8 cellular contexts compared by ENCODE assay signal in the genomic region with DNA sequence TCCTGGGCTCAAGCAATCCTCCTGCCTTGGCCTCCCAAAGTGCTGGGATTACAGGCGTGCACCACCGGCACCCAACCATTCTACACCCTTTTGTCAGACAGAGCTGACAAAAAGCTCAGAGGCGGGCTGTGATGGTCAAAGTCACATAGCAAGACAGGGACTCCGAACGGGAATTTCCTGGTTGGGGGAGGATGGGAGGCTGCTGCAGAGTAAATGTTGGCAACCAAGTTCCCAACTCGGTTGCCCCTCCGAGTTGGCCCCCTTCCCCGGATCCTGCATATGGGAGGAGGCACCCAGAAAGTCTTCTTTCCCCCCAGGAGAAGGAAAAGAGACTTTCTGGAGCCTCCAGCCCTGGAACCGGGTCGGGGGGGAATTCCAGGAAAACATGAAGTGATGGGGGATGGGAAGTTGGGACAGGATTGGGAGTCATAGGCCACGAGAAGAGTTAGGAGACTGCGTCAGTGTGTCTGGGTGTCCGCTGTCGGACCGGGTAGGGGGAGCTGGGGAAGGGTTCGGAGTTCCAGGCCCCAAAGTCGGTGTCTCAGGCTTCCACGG. TPM values are rescaled to one million over a fixed set of nuclear protein-coding genes. Genes with fewer than 3 reads are reported as not detected.
DNase-seq lines count a peak whose midpoint lies in the region; ATAC-seq and TF ChIP-seq lines count a peak whose summit lies in the region.

No MANE protein-coding gene starts in this region.

- intact Hi-C loops in activated T-helper 1 cell treated with anti-CD3 and anti-CD28 coated beads, Interleukin-12 subunit alpha, Interleukin-12 subunit beta, Interleukin-2, Interleukin-4 antibody, amounts not matched to agents 30 ng/mL and 10 ng/mL and 1 ng/mL, durations not matched to agents 14 hours and 24 hours and 36 hours (cut with micrococcal nuclease): loop anchor here (1.0 to 5.0 kb wide), 10 partner anchors 22 to 646 kb away; a partner anchor contains a TSS
- intact Hi-C loops in left ventricle myocardium inferior (cut with micrococcal nuclease): no loop called here

- H3K4me3 Mint-ChIP-seq in activated T-helper 1 cell treated with anti-CD3 and anti-CD28 coated beads, Interleukin-12 subunit alpha, Interleukin-12 subunit beta, Interleukin-2, Interleukin-4 antibody, amounts not matched to agents 30 ng/mL and 10 ng/mL and 1 ng/mL, durations not matched to agents 14 hours and 24 hours and 36 hours: peak overlapping the region; percentile 83

- no peaks in the 10 kb centered on the region for H3K9me3 ChIP-seq in left ventricle myocardium inferior (replicated peaks)

- H3K9me3 Mint-ChIP-seq in activated T-helper 1 cell treated with anti-CD3 and anti-CD28 coated beads, Interleukin-12 subunit alpha, Interleukin-12 subunit beta, Interleukin-2, Interleukin-4 antibody, amounts not matched to agents 30 ng/mL and 10 ng/mL and 1 ng/mL, durations not matched to agents 14 hours and 24 hours and 36 hours: no peaks in the 10 kb centered on the region

- TF ChIP-seq CTCF in GM06990 (IDR thresholded peaks at IDR 0.05; ENCODE audit: insufficient read depth, low read length, poor library complexity, severe bottlenecking): no peak
- TF ChIP-seq CTCF in left ventricle myocardium inferior (IDR thresholded peaks at IDR 0.05; ENCODE audit: borderline replicate concordance): no peak

- H3K27me3 Mint-ChIP-seq in activated T-helper 1 cell treated with anti-CD3 and anti-CD28 coated beads, Interleukin-12 subunit alpha, Interleukin-12 subunit beta, Interleukin-2, Interleukin-4 antibody, amounts not matched to agents 30 ng/mL and 10 ng/mL and 1 ng/mL, durations not matched to agents 14 hours and 24 hours and 36 hours (ENCODE audit: insufficient read depth): peaks cover 6% of the 10 kb centered on the region

- H3K27ac Mint-ChIP-seq in activated T-helper 1 cell treated with anti-CD3 and anti-CD28 coated beads, Interleukin-12 subunit alpha, Interleukin-12 subunit beta, Interleukin-2, Interleukin-4 antibody, amounts not matched to agents 30 ng/mL and 10 ng/mL and 1 ng/mL, durations not matched to agents 14 hours and 24 hours and 36 hours: no peak overlapping the region

- no peak for ATAC-seq in GM19328 (IDR thresholded peaks at IDR 0.05; ENCODE audit: unreplicated experiment)
- ATAC-seq in GM19023 (IDR thresholded peaks at IDR 0.05; ENCODE audit: unreplicated experiment): no peak

- H3K27me3 ChIP-seq in GM06990 (replicated peaks; ENCODE audit: control insufficient read depth, insufficient read depth, low read length): no peaks in the 10 kb centered on the region
- H3K27me3 ChIP-seq in left ventricle myocardium inferior (ENCODE audit: low read depth): no peaks in the 10 kb centered on the region

- H3K4me1 Mint-ChIP-seq in activated T-helper 1 cell treated with anti-CD3 and anti-CD28 coated beads, Interleukin-12 subunit alpha, Interleukin-12 subunit beta, Interleukin-2, Interleukin-4 antibody, amounts not matched to agents 30 ng/mL and 10 ng/mL and 1 ng/mL, durations not matched to agents 14 hours and 24 hours and 36 hours (ENCODE audit: low read depth): peaks cover 19% of the 10 kb centered on the region

- H3K36me3 Mint-ChIP-seq in activated T-helper 1 cell treated with anti-CD3 and anti-CD28 coated beads, Interleukin-12 subunit alpha, Interleukin-12 subunit beta, Interleukin-2, Interleukin-4 antibody, amounts not matched to agents 30 ng/mL and 10 ng/mL and 1 ng/mL, durations not matched to agents 14 hours and 24 hours and 36 hours (ENCODE audit: low read depth): no peaks in the 10 kb centered on the region

- peak overlapping the region; percentile 69 for H3K4me3 ChIP-seq in GM06990 (replicated peaks; ENCODE audit: low read depth, low read length)
- H3K4me3 ChIP-seq in left ventricle myocardium inferior: peak overlapping the region; percentile 85
- H3K4me3 ChIP-seq in skeletal muscle cell (ENCODE audit: low read depth, low read length): peak overlapping the region; percentile 89

- peaks cover 55% of the 10 kb centered on the region for H3K4me1 ChIP-seq in left ventricle myocardium inferior

- peak overlapping the region; percentile 95 for H3K27ac ChIP-seq in left ventricle myocardium inferior (replicated peaks)

- H3K36me3 ChIP-seq in GM06990 (ENCODE audit: control insufficient read depth, insufficient read depth, low read length) (no peaks in the 10 kb centered on the region), left ventricle myocardium inferior (peaks cover 38% of the 10 kb centered on the region)

- DNase-seq in GM06990 (ENCODE audit: extremely low read depth, insufficient read length): no peak
- no peak for DNase-seq in activated T-helper 1 cell treated with anti-CD3 and anti-CD28 coated beads, Interleukin-12 subunit alpha, Interleukin-12 subunit beta, Interleukin-2, Interleukin-4 antibody, amounts not matched to agents 30 ng/mL and 10 ng/mL and 1 ng/mL, durations not matched to agents 14 hours and 24 hours and 36 hours (ENCODE audit: low spot score)
- DNase-seq in left ventricle myocardium inferior: no peak
- no peak for DNase-seq in skeletal muscle cell (ENCODE audit: low read depth)
- no peak for DNase-seq in NOMO-1 treated with DMSO at 0.1 percent for 48 hours (lab: John Stamatoyannopoulos, UW; ENCODE audit: unreplicated experiment)
- DNase-seq in HUDEP-2 (lab: John Stamatoyannopoulos, UW; ENCODE audit: unreplicated experiment in 76 of 76): no peak

RNA-seq across cellular contexts. Expression of a gene that starts 0.6 kb away (rescaled TPM):
- 6.4 and 9.8 TPM in 2 replicates for total RNA-seq in activated T-helper 1 cell treated with anti-CD3 and anti-CD28 coated beads, Interleukin-12 subunit alpha, Interleukin-12 subunit beta, Interleukin-2, Interleukin-4 antibody, amounts not matched to agents 30 ng/mL and 10 ng/mL and 1 ng/mL, durations not matched to agents 14 hours and 24 hours and 36 hours
- total RNA-seq in left ventricle myocardium inferior: 51.5 TPM

RNA-seq across cellular contexts. Expression of a gene that starts 16.0 kb away (rescaled TPM):
- 0.17 TPM in 1 of 2 replicates, not detected in the other for total RNA-seq in activated T-helper 1 cell treated with anti-CD3 and anti-CD28 coated beads, Interleukin-12 subunit alpha, Interleukin-12 subunit beta, Interleukin-2, Interleukin-4 antibody, amounts not matched to agents 30 ng/mL and 10 ng/mL and 1 ng/mL, durations not matched to agents 14 hours and 24 hours and 36 hours
- 20.7 TPM for total RNA-seq in left ventricle myocardium inferior

RNA-seq across cellular contexts. Expression of a gene that starts 25.6 kb away (rescaled TPM):
- 10.2 and 13.7 TPM in 2 replicates for total RNA-seq in activated T-helper 1 cell treated with anti-CD3 and anti-CD28 coated beads, Interleukin-12 subunit alpha, Interleukin-12 subunit beta, Interleukin-2, Interleukin-4 antibody, amounts not matched to agents 30 ng/mL and 10 ng/mL and 1 ng/mL, durations not matched to agents 14 hours and 24 hours and 36 hours
- total RNA-seq in left ventricle myocardium inferior: 245 TPM

RNA-seq across cellular contexts. Expression of a gene that starts 33.6 kb away (rescaled TPM):
- not detected in 2 replicates for total RNA-seq in activated T-helper 1 cell treated with anti-CD3 and anti-CD28 coated beads, Interleukin-12 subunit alpha, Interleukin-12 subunit beta, Interleukin-2, Interleukin-4 antibody, amounts not matched to agents 30 ng/mL and 10 ng/mL and 1 ng/mL, durations not matched to agents 14 hours and 24 hours and 36 hours
- total RNA-seq in left ventricle myocardium inferior: not detected

RNA-seq across cellular contexts. Expression of a gene that starts 53.3 kb away (rescaled TPM):
- total RNA-seq in activated T-helper 1 cell treated with anti-CD3 and anti-CD28 coated beads, Interleukin-12 subunit alpha, Interleukin-12 subunit beta, Interleukin-2, Interleukin-4 antibody, amounts not matched to agents 30 ng/mL and 10 ng/mL and 1 ng/mL, durations not matched to agents 14 hours and 24 hours and 36 hours: 18.7 and 19.6 TPM in 2 replicates
- total RNA-seq in left ventricle myocardium inferior: 19.2 TPM

Comparison
In these comparisons a context has a peak if more than half of its experiments do, and no peak if none do; other contexts are left out.
1. RNA of a gene that starts 16.0 kb away (total RNA-seq): 20.7 TPM in left ventricle myocardium inferior (single experiment); 0.17 TPM in activated T-helper 1 cell treated with anti-CD3 and anti-CD28 coated beads, Interleukin-12 subunit alpha, Interleukin-12 subunit beta, Interleukin-2, Interleukin-4 antibody, amounts not matched to agents 30 ng/mL and 10 ng/mL and 1 ng/mL, durations not matched to agents 14 hours and 24 hours and 36 hours; every median in the first group is over 10 times any median in the second.
2. RNA of a gene that starts 25.6 kb away (total RNA-seq): 245 TPM in left ventricle myocardium inferior (single experiment); 10.2 to 13.7 TPM in activated T-helper 1 cell treated with anti-CD3 and anti-CD28 coated beads, Interleukin-12 subunit alpha, Interleukin-12 subunit beta, Interleukin-2, Interleukin-4 antibody, amounts not matched to agents 30 ng/mL and 10 ng/mL and 1 ng/mL, durations not matched to agents 14 hours and 24 hours and 36 hours; every median in the first group is over 10 times any median in the second.
3. Peak in every context shown above with its lines, with median percentiles within 50 percentile points of each other: H3K4me3 ChIP-seq.